9 cellular contexts compared by ENCODE assay signal in the genomic region with DNA sequence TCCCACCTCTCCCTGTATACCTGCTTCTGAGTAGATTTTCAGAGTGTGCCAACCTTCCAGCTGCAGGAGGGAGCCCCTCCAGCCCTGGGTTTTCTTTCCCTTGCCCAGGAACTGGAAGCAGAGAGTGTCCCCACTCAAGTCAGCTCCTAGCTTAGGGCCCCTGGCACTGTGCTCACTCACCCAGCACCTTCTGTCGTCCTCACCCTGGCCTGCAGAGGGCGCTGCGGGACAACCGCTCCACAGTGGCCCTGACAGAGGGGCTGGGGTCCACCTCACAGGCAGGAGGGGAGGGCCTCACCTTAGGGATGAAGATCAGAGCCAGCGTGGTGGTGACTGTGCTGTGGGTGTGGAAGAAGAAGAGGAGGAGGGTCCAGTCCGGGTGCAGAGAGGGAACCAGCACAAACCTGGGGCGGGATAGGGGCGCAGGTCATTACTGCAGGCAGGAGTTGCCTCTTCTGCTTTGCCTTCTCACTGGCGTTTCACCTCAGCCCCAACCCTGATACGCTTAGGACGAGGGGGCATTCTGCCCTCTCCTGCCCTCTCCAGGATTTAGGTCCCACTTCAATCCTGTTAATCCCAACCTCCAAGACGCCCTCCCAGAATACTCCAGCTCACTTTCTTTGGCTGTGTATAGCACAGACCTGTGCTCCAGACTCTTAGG. TPM values are rescaled to one million over a fixed set of nuclear protein-coding genes. Genes with fewer than 3 reads are reported as not detected.
DNase-seq lines count a peak whose midpoint lies in the region; ATAC-seq, FAIRE-seq and TF ChIP-seq lines count a peak whose summit lies in the region.
"Had no signal": no experiment of that assay in that cellular context is flagged by ENCODE, and none has a peak within 500 bp of the region (broad histone marks: within the 10 kb centered on the region; RNA-seq: fewer than 3 reads in every experiment).

No MANE protein-coding gene starts in this region.

- no peak for ATAC-seq in HG02642 (IDR thresholded peaks at IDR 0.05; ENCODE audit: poor library complexity, unreplicated experiment)

- DNase-seq in CD1c-positive myeloid dendritic cell (ENCODE audit: extremely low spot score): peak; percentile 47
- peak; percentile 97 for DNase-seq in H7
- DNase-seq in T-helper 1 cell: peak in 3 of 5 donors; percentile 18 to 36 (median 23)
- peak in 2 of 10 donors; percentile 47 to 54 for DNase-seq in dorsolateral prefrontal cortex
- no peak for DNase-seq in osteocyte (ENCODE audit: extremely low spot score, unreplicated experiment)
- no peak for DNase-seq in frontal cortex (ENCODE audit: low spot score in 2 of 2)
- DNase-seq in small intestine: no peak

- FAIRE-seq in frontal cortex (lab: Jason Lieb, UNC) (no peak), small intestine (lab: Jason Lieb, UNC) (no peak)

- H3K36me3 Mint-ChIP-seq in osteocyte (ENCODE audit: unreplicated experiment): no peaks in the 10 kb centered on the region
- H3K36me3 Mint-ChIP-seq: IgD-negative memory B cell had no signal

- no peaks in the 10 kb centered on the region for H3K9me3 ChIP-seq in small intestine (ENCODE audit: control insufficient read depth, low read depth)

- 34 to 45% (median 45%) methylated on average over 12 of the region's 12 CpGs for WGBS in small intestine, 3 donors

- TF ChIP-seq CTCF in dorsolateral prefrontal cortex (IDR thresholded peaks at IDR 0.05 in 54 of 56, conservative IDR thresholded peaks at IDR 0.05 in 2 of 56; ENCODE audit: low read depth in 1 of 56, partially characterized antibody in 56 of 56): peak in 52 of 56 donors; percentile 22 to 71 (median 55)
- peak; percentile 62 for TF ChIP-seq CTCF in osteocyte (IDR thresholded peaks at IDR 0.05)

- no peaks in the 10 kb centered on the region for H3K9me3 Mint-ChIP-seq in osteocyte (ENCODE audit: unreplicated experiment)
- H3K9me3 Mint-ChIP-seq: IgD-negative memory B cell had no signal

- peaks cover 20% of the 10 kb centered on the region for H3K27me3 Mint-ChIP-seq in osteocyte (ENCODE audit: unreplicated experiment)

- intact Hi-C loops in dorsolateral prefrontal cortex (cut with DNase I): no loop called here

- H3K4me3 Mint-ChIP-seq in osteocyte (ENCODE audit: unreplicated experiment): no peak overlapping the region

- H3K27ac ChIP-seq in dorsolateral prefrontal cortex (no peak overlapping the region), small intestine (ENCODE audit: low read depth in 1 of 2, low read length in 1 of 2) (no peak overlapping the region)

- no peak overlapping the region for H3K4me3 ChIP-seq in H7 (ENCODE audit: insufficient read depth, low read depth, low read length)
- H3K4me3 ChIP-seq in dorsolateral prefrontal cortex: no peak overlapping the region
- H3K4me3 ChIP-seq in small intestine (ENCODE audit: low read depth in 1 of 2, low read length in 2 of 2): no peak overlapping the region

- H3K27me3 ChIP-seq in H7 (ENCODE audit: control insufficient read depth, insufficient read depth, low read length) (no peaks in the 10 kb centered on the region), dorsolateral prefrontal cortex (no peaks in the 10 kb centered on the region), small intestine (ENCODE audit: control insufficient read depth in 2 of 2, insufficient read depth in 2 of 2, low read length in 2 of 2) (no peaks in the 10 kb centered on the region)

- H3K36me3 ChIP-seq in H7 (replicated peaks; ENCODE audit: control insufficient read depth, insufficient read depth, low read length) (no peaks in the 10 kb centered on the region), small intestine (ENCODE audit: control insufficient read depth in 2 of 2, insufficient read depth in 2 of 2, low read length in 2 of 2) (no peaks in the 10 kb centered on the region)

- H3K27ac Mint-ChIP-seq in osteocyte (ENCODE audit: unreplicated experiment): no peak overlapping the region
- H3K27ac Mint-ChIP-seq: IgD-negative memory B cell had no signal

- no peaks in the 10 kb centered on the region for H3K4me1 ChIP-seq in small intestine (ENCODE audit: control insufficient read depth in 2 of 2, insufficient read depth in 1 of 2, low read depth in 1 of 2, low read length in 1 of 2)

- no peaks in the 10 kb centered on the region for H3K4me1 Mint-ChIP-seq in osteocyte (ENCODE audit: unreplicated experiment)
- H3K4me1 Mint-ChIP-seq: IgD-negative memory B cell had no signal

RNA-seq across cellular contexts. Expression of a gene that starts 10.0 kb away (rescaled TPM):
- 0.04 and 0.07 TPM in 2 replicates for total RNA-seq in H7 (2014; rRNA removed; shearing (Covaris generic))
- total RNA-seq in dorsolateral prefrontal cortex (10 to 100 TPM in 66 of 120 experiments, 1 to 10 TPM in 54; 3.5 to 22.7 (median 10.9) TPM), osteocyte (0.13 TPM in 1 of 2 replicates, not detected in the other), frontal cortex (1.2 TPM)
- under 1 TPM in 1 of 3 donors, not detected in 2; 0.18 TPM for polyA plus RNA-seq in small intestine
- polyA plus RNA-seq: IgD-negative memory B cell had no signal

RNA-seq across cellular contexts. Expression of a gene that starts 17.9 kb away (rescaled TPM):
- 18.3 and 25.7 TPM in 2 replicates for total RNA-seq in H7 (2014; rRNA removed; shearing (Covaris generic))
- 10 to 100 TPM; 34.3 to 82.0 (median 51.3) TPM for total RNA-seq in dorsolateral prefrontal cortex
- total RNA-seq in osteocyte: 17.3 and 19.1 TPM in 2 replicates
- 51.0 TPM for total RNA-seq in frontal cortex
- polyA plus RNA-seq in small intestine: 10 to 100 TPM in 1 of 3 donors, 1 to 10 TPM in 2; 1.6 to 13.2 (median 2.0) TPM

RNA-seq across cellular contexts. Expression of a gene that starts 36.8 kb away (rescaled TPM):
- 81.3 and 99.2 TPM in 2 replicates for total RNA-seq in H7 (2014; rRNA removed; shearing (Covaris generic))
- total RNA-seq in dorsolateral prefrontal cortex (10 to 100 TPM; 14.5 to 30.6 (median 22.6) TPM), osteocyte (38.2 and 40.2 TPM in 2 replicates), frontal cortex (36.3 TPM)
- polyA plus RNA-seq in small intestine: 10 to 100 TPM; 30.8 to 48.9 (median 33.8) TPM

Comparison
In these comparisons a context has a peak if more than half of its experiments do, and no peak if none do; other contexts are left out.
1. DNase-seq: peak in CD1c-positive myeloid dendritic cell (single experiment), H7 (single experiment) and T-helper 1 cell (3 of 5); none in osteocyte (single experiment), frontal cortex (0 of 2) and small intestine (single experiment).